In the genomic region with DNA sequence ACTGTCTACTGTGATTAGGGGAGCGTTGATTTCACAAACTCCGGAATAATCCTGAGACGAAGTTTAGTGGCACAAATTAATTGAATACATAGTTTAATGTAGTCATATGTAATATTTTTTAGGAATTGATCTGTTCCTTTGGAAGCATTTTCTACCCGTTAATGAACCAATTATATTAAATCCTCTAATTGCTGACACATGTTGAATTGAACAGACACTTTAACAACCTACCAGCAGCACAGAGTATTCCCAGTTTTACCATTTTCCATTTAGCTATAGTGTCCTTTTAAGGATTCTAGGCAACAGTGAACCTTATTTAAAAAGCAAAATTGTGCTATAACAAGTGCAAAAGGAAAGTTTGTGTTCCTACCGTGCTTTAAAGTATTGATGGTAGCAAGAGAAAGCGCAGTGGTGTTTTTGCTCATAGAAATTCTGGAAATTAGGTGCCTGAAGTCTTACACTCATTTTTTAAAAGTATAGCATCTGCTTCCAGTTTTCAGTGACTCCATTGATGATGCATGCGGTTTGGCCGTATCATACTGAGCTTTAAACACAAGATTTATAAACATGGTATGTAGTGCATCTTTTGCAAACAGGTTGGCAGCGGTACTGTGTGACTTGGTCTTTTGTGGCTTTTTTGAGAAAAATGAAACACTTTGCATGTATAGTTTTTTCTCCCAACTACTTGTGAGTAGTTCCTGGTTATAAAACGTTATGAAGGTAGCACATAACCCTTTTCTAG, we compare ENCODE assay signal across 8 cellular contexts. TPM values are rescaled to one million over a fixed set of nuclear protein-coding genes. Genes with fewer than 3 reads are reported as not detected.
DNase-seq lines count a peak whose midpoint lies in the region; ATAC-seq and TF ChIP-seq lines count a peak whose summit lies in the region.

No MANE protein-coding gene starts in this region.

- H3K27me3 ChIP-seq in suprapubic skin = no peaks in the 10 kb centered on the region

- peak overlapping the region; percentile 100 for H3K27ac ChIP-seq in suprapubic skin

- TF ChIP-seq CTCF in suprapubic skin (IDR thresholded peaks at IDR 0.05) = no peak

- no peaks in the 10 kb centered on the region for H3K9me3 Mint-ChIP-seq in activated CD4-positive, alpha-beta T cell treated with anti-CD3 and anti-CD28 coated beads, Interleukin-2, amount 10 ng/mL, durations not matched to agents 7 days and 5 days
- no peaks in the 10 kb centered on the region for H3K9me3 Mint-ChIP-seq in activated naive CD8-positive, alpha-beta T cell treated with anti-CD3 and anti-CD28 coated beads for 36 hours
- peaks cover 0 to 4% (median 0%) of the 10 kb centered on the region in 6 donors for H3K9me3 Mint-ChIP-seq in immature natural killer cell

- H3K27me3 Mint-ChIP-seq in activated CD4-positive, alpha-beta T cell treated with anti-CD3 and anti-CD28 coated beads, Interleukin-2, amount 10 ng/mL, durations not matched to agents 7 days and 5 days = no peaks in the 10 kb centered on the region
- H3K27me3 Mint-ChIP-seq in activated naive CD8-positive, alpha-beta T cell treated with anti-CD3 and anti-CD28 coated beads for 36 hours = peaks cover 4% of the 10 kb centered on the region
- peaks cover 33 to 43% (median 39%) of the 10 kb centered on the region in 3 donors for H3K27me3 Mint-ChIP-seq in immature natural killer cell (ENCODE audit: low read depth in 3 of 3)

- H3K27ac Mint-ChIP-seq in activated CD4-positive, alpha-beta T cell treated with anti-CD3 and anti-CD28 coated beads, Interleukin-2, amount 10 ng/mL, durations not matched to agents 7 days and 5 days = peak overlapping the region; percentile 100
- peak overlapping the region; percentile 100 for H3K27ac Mint-ChIP-seq in activated naive CD8-positive, alpha-beta T cell treated with anti-CD3 and anti-CD28 coated beads for 36 hours
- H3K27ac Mint-ChIP-seq in immature natural killer cell = peak overlapping the region; percentile 100

- no peak for TF ChIP-seq POLR2A in suprapubic skin (IDR thresholded peaks at IDR 0.05)

- no peak for ATAC-seq in HG03139 (IDR thresholded peaks at IDR 0.05; ENCODE audit: unreplicated experiment)

- WGBS in suprapubic skin = 25% methylated on average over 10 of the region's 10 CpGs

- peaks cover 30% of the 10 kb centered on the region for H3K4me1 ChIP-seq in suprapubic skin

- peak; percentile 18 for DNase-seq in activated CD4-positive, alpha-beta T cell treated with anti-CD3 and anti-CD28 coated beads, Interleukin-2, amount 10 ng/mL, durations not matched to agents 7 days and 5 days
- no peak for DNase-seq in activated CD4-positive, alpha-beta T cell treated with anti-CD3 and anti-CD28 coated beads, Interleukin-2, amount 50 U/mL, for 1 hour
- DNase-seq in activated naive CD8-positive, alpha-beta T cell treated with anti-CD3 and anti-CD28 coated beads for 36 hours = no peak
- DNase-seq in immature natural killer cell (peak in 2 of 3 donors; percentile 22 to 27), suprapubic skin (ENCODE audit: low spot score in 2 of 2) (no peak), medulla oblongata (ENCODE audit: extremely low spot score) (no peak)
- DNase-seq in central memory CD4-positive, alpha-beta T cell = no peak

- CTCF ChIA-PET in activated CD4-positive, alpha-beta T cell treated with anti-CD3 and anti-CD28 coated beads, Interleukin-2, amount 10 ng/mL, durations not matched to agents 7 days and 5 days (lab: Charles Lee) = interaction anchor here (0.7 kb wide), 1 partner anchor 23 kb away, joined by 3 read pairs; no protein-coding TSS in a partner anchor

- H3K4me1 Mint-ChIP-seq in activated CD4-positive, alpha-beta T cell treated with anti-CD3 and anti-CD28 coated beads, Interleukin-2, amount 10 ng/mL, durations not matched to agents 7 days and 5 days = peaks cover 30% of the 10 kb centered on the region
- H3K4me1 Mint-ChIP-seq in activated naive CD8-positive, alpha-beta T cell treated with anti-CD3 and anti-CD28 coated beads for 36 hours = peaks cover 29% of the 10 kb centered on the region
- peaks cover 78 to 81% of the 10 kb centered on the region in 2 donors for H3K4me1 Mint-ChIP-seq in immature natural killer cell

- H3K9me3 ChIP-seq in suprapubic skin = no peaks in the 10 kb centered on the region

- H3K36me3 ChIP-seq in suprapubic skin = no peaks in the 10 kb centered on the region

- peaks cover 43% of the 10 kb centered on the region for H3K36me3 Mint-ChIP-seq in activated CD4-positive, alpha-beta T cell treated with anti-CD3 and anti-CD28 coated beads, Interleukin-2, amount 10 ng/mL, durations not matched to agents 7 days and 5 days (ENCODE audit: low read depth)
- peaks cover 57% of the 10 kb centered on the region for H3K36me3 Mint-ChIP-seq in activated naive CD8-positive, alpha-beta T cell treated with anti-CD3 and anti-CD28 coated beads for 36 hours
- H3K36me3 Mint-ChIP-seq in immature natural killer cell = peaks cover 0 to 29% (median 15%) of the 10 kb centered on the region in 3 donors

- POLR2A ChIA-PET in activated CD4-positive, alpha-beta T cell treated with anti-CD3 and anti-CD28 coated beads, Interleukin-2, amount 10 ng/mL, durations not matched to agents 7 days and 5 days (lab: Charles Lee) = no interaction called here

- no peak for TF ChIP-seq EP300 in suprapubic skin (IDR thresholded peaks at IDR 0.05)

- peak overlapping the region; percentile 93 for H3K4me3 Mint-ChIP-seq in activated CD4-positive, alpha-beta T cell treated with anti-CD3 and anti-CD28 coated beads, Interleukin-2, amount 10 ng/mL, durations not matched to agents 7 days and 5 days
- H3K4me3 Mint-ChIP-seq in activated naive CD8-positive, alpha-beta T cell treated with anti-CD3 and anti-CD28 coated beads for 36 hours = peak overlapping the region; percentile 94
- H3K4me3 Mint-ChIP-seq in immature natural killer cell = peak overlapping the region; percentile 98 to 100 (median 99)

- H3K4me3 ChIP-seq in suprapubic skin = peak overlapping the region; percentile 74

RNA-seq across cellular contexts. Expression of a gene that starts 1.8 kb away (rescaled TPM):
- total RNA-seq in activated CD4-positive, alpha-beta T cell treated with anti-CD3 and anti-CD28 coated beads, Interleukin-2, amount 10 ng/mL, durations not matched to agents 7 days and 5 days = 100 to 1,000 TPM; 181 to 227 TPM
- total RNA-seq in activated naive CD8-positive, alpha-beta T cell treated with anti-CD3 and anti-CD28 coated beads for 36 hours = 100 to 1,000 TPM; 275 to 291 TPM
- polyA plus RNA-seq in immature natural killer cell = 100 to 1,000 TPM; 113 to 214 (median 160) TPM
- 100 to 1,000 TPM; 161 to 383 (median 228) TPM for total RNA-seq in suprapubic skin

Comparison
In these comparisons a context has a peak if more than half of its experiments do, and no peak if none do; other contexts are left out.
1. DNase-seq: peak in activated CD4-positive, alpha-beta T cell treated with anti-CD3 and anti-CD28 coated beads, Interleukin-2, amount 10 ng/mL, durations not matched to agents 7 days and 5 days (single experiment) and immature natural killer cell (2 of 3); none in activated CD4-positive, alpha-beta T cell treated with anti-CD3 and anti-CD28 coated beads, Interleukin-2, amount 50 U/mL, for 1 hour (single experiment), activated naive CD8-positive, alpha-beta T cell treated with anti-CD3 and anti-CD28 coated beads for 36 hours (single experiment), suprapubic skin (0 of 2), medulla oblongata (single experiment) and central memory CD4-positive, alpha-beta T cell (single experiment).
2. Peak in every context shown above with its lines, with median percentiles within 50 percentile points of each other: H3K27ac Mint-ChIP-seq and H3K4me3 Mint-ChIP-seq.